Comparison of ENCODE assay signal across 1 cellular context in genomic region chr17:8435245-8436168, GRCh38.
TF ChIP-seq lines count a peak whose summit lies in the region.

Gene NDEL1 (plus strand): TSS chr17:8435884. CDS start chr17:8444272, 8,388 bp downstream.

TF ChIP-seq in HepG2, 621 proteins besides CTCF, POLR2A, EP300 and RAD21 (continued from another document and continues in another):
- no peak for TF ChIP-seq EHMT2 (IDR thresholded peaks at IDR 0.05; ENCODE audit: borderline replicate concordance, low read depth, low read length)
- no peak for TF ChIP-seq FOXK2 (IDR thresholded peaks at IDR 0.05)
- peak; percentile 40; the same call in 1 of the 2 replicates for TF ChIP-seq KLF15 (CRISPR knock-in tag; IDR thresholded peaks at IDR 0.05; ENCODE audit: borderline replicate concordance)
- 0 out of 2 replicates have a peak, but pooled peaks have one; percentile 83 for TF ChIP-seq ZFP90 (CRISPR knock-in tag; IDR thresholded peaks at IDR 0.05; ENCODE audit: borderline replicate concordance)
- TF ChIP-seq SNAPC4 (CRISPR knock-in tag; IDR thresholded peaks at IDR 0.05): peak; percentile 3; the same call in 1 of the 2 replicates
- peak; percentile 68 for TF ChIP-seq YY1 (IDR thresholded peaks at IDR 0.05; ENCODE audit: insufficient read depth, insufficient replicate concordance, low read depth, low read length)
- TF ChIP-seq ZNF816 (CRISPR knock-in tag; IDR thresholded peaks at IDR 0.05; ENCODE audit: borderline replicate concordance): peak; percentile 77; the same call in 1 of the 2 replicates
- 0 out of 2 replicates have a peak, but pooled peaks have one; percentile 45 for TF ChIP-seq ZNF780A (CRISPR knock-in tag; IDR thresholded peaks at IDR 0.05)
- peak; percentile 52; the same call in 1 of the 2 replicates for TF ChIP-seq CEBPB (IDR thresholded peaks at IDR 0.05; ENCODE audit: borderline replicate concordance, low read depth, low read length)
- TF ChIP-seq ZSCAN30 (CRISPR knock-in tag; IDR thresholded peaks at IDR 0.05): no peak
- no peak for TF ChIP-seq ZFP37 (CRISPR knock-in tag; IDR thresholded peaks at IDR 0.05; ENCODE audit: borderline replicate concordance)
- peak; percentile 50; the same call in 1 of the 2 replicates for TF ChIP-seq POGK (CRISPR knock-in tag; conservative IDR thresholded peaks at IDR 0.05)
- peak; percentile 80 for TF ChIP-seq MYC (CRISPR knock-in tag; IDR thresholded peaks at IDR 0.05; ENCODE audit: borderline replicate concordance)
- TF ChIP-seq ZNF652 (CRISPR knock-in tag; IDR thresholded peaks at IDR 0.05; ENCODE audit: borderline replicate concordance, low read depth): no peak
- TF ChIP-seq ZNF629 (CRISPR knock-in tag; conservative IDR thresholded peaks at IDR 0.05): peak; percentile 33; the same call in 1 of the 2 replicates
- peak; percentile 18; the same call in 1 of the 2 replicates for TF ChIP-seq HNF4A (CRISPR knock-in tag; IDR thresholded peaks at IDR 0.05)
- TF ChIP-seq ZNF264 (CRISPR knock-in tag; IDR thresholded peaks at IDR 0.05): no peak
- TF ChIP-seq ZNF343 (CRISPR knock-in tag; IDR thresholded peaks at IDR 0.05): no peak
- peak; percentile 65; the same call in 1 of the 2 replicates for TF ChIP-seq ZBTB10 (CRISPR knock-in tag; IDR thresholded peaks at IDR 0.05; ENCODE audit: borderline replicate concordance)
- 0 out of 2 replicates have a peak, but pooled peaks have one; percentile 6 for TF ChIP-seq HINFP (CRISPR knock-in tag; IDR thresholded peaks at IDR 0.05; ENCODE audit: low read depth)
- 0 out of 2 replicates have a peak, but pooled peaks have one; percentile 38 for TF ChIP-seq ZNF607 (CRISPR knock-in tag; IDR thresholded peaks at IDR 0.05; ENCODE audit: borderline replicate concordance)
- TF ChIP-seq THAP11 (CRISPR knock-in tag; IDR thresholded peaks at IDR 0.05): peak; percentile 70
- peak; percentile 85 for TF ChIP-seq HOXA3 (CRISPR knock-in tag; IDR thresholded peaks at IDR 0.05)
- no peak for TF ChIP-seq MYPOP (CRISPR knock-in tag; IDR thresholded peaks at IDR 0.05)
- no peak for TF ChIP-seq ZSCAN22 (CRISPR knock-in tag; IDR thresholded peaks at IDR 0.05)
- 0 out of 2 replicates have a peak, but pooled peaks have one; percentile 33 for TF ChIP-seq GLI4 (CRISPR knock-in tag; IDR thresholded peaks at IDR 0.05; ENCODE audit: borderline replicate concordance)
- peak; percentile 56 for TF ChIP-seq ZMYM4 (CRISPR knock-in tag; IDR thresholded peaks at IDR 0.05)
- peak; percentile 53 for TF ChIP-seq MXD4 (CRISPR knock-in tag; IDR thresholded peaks at IDR 0.05)
- no peak for TF ChIP-seq ZNF7 (CRISPR knock-in tag; IDR thresholded peaks at IDR 0.05)
- peak; percentile 85; the same call in 1 of the 2 replicates for TF ChIP-seq BCL3 (CRISPR knock-in tag; IDR thresholded peaks at IDR 0.05)
- no peak for TF ChIP-seq ZBTB40 (IDR thresholded peaks at IDR 0.05)
- TF ChIP-seq ZBTB40 (CRISPR knock-in tag; IDR thresholded peaks at IDR 0.05): peak; percentile 15; the same call in 1 of the 2 replicates
- TF ChIP-seq MTF2 (CRISPR knock-in tag; IDR thresholded peaks at IDR 0.05; ENCODE audit: borderline replicate concordance): peak; percentile 68; the same call in 1 of the 2 replicates
- peak; percentile 96 for TF ChIP-seq ZFX (CRISPR knock-in tag; IDR thresholded peaks at IDR 0.05; ENCODE audit: low read depth)
- peak; percentile 10; the same call in 1 of the 2 replicates for TF ChIP-seq AHR (CRISPR knock-in tag; IDR thresholded peaks at IDR 0.05)
- no peak for TF ChIP-seq NR3C1 (CRISPR knock-in tag; IDR thresholded peaks at IDR 0.05)
- TF ChIP-seq KMT2A (CRISPR knock-in tag; IDR thresholded peaks at IDR 0.05): peak; percentile 85
